ENCODE assay signal across 30 cellular contexts in the genomic region with DNA sequence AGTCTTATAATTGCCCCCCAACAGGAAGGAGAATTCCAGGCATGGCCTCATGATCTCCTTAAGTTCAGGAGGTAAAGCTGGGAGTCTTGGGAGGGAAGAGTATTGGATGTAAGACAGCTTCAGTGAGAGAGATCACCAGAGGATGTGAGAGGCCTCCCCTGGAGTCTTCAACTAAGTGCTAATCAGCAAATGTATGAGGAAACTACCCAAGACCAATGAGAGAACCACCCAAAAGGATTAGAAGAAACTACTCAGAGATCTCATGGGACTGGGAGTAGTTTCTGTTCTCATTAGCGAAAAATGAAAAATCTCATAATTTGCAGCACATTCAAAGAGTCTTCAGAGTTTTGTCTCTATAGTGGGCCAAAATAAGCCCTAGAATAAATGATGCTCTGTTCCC.
"Had no signal": no experiment of that assay in that cellular context is flagged by ENCODE, and none has a peak within 500 bp of the region (broad histone marks: within the 10 kb centered on the region; RNA-seq: fewer than 3 reads in every experiment).

No MANE protein-coding gene starts in this region.

- H3K4me1 Mint-ChIP-seq: immature natural killer cell; mesothelial cell of epicardium; nephron; neural crest cell; stimulated activated naive CD8-positive, alpha-beta T cell treated with anti-CD3 and anti-CD28 coated beads, Interleukin-15, amount 100 ng/mL, for 72 hours had no signal

- H2AFZ ChIP-seq: hepatocyte, parathyroid adenoma had no signal

- H3K4me2 ChIP-seq: hepatocyte, smooth muscle cell had no signal

- H3K9me3 Mint-ChIP-seq: type B pancreatic cell had no signal

- H3K27ac Mint-ChIP-seq: immature natural killer cell; mesothelial cell of epicardium; naive thymus-derived CD8-positive, alpha-beta T cell; nephron; progenitor cell of endocrine pancreas; stimulated activated naive CD8-positive, alpha-beta T cell treated with anti-CD3 and anti-CD28 coated beads, Interleukin-15, amount 100 ng/mL, for 72 hours; type B pancreatic cell had no signal

- H3K9ac ChIP-seq: parathyroid adenoma had no signal

- H3K9me3 ChIP-seq: neutrophil, right lobe of liver, uterus had no signal

- H3K4me3 Mint-ChIP-seq: immature natural killer cell; mesothelial cell of epicardium; nephron; neural crest cell; stimulated activated memory B cell treated with anti-CD40 and anti-IgM and Interleukin-4, amounts not matched to agents 10 μg/mL and 1 μg/mL and 100 μg/mL, for 72 hours; stimulated activated naive CD8-positive, alpha-beta T cell treated with anti-CD3 and anti-CD28 coated beads, Interleukin-15, amount 100 ng/mL, for 72 hours; type B pancreatic cell had no signal

- H3K27me3 Mint-ChIP-seq: type B pancreatic cell had no signal

- DNase-seq: immature natural killer cell; kidney; left colon; left lung; lower lobe of right lung; mammary epithelial cell; mesenchymal stem cell; naive thymus-derived CD8-positive, alpha-beta T cell; occipital lobe; right lobe of liver; stimulated activated CD4-positive, alpha-beta T cell treated with anti-CD3 and anti-CD28 coated beads, Interleukin-1b, Interleukin-23, amount 100 ng/mL, for 48 hours; stimulated activated CD4-positive, alpha-beta T cell treated with anti-CD3 and anti-CD28 coated beads, Interleukin-2, amount 100 ng/mL, for 48 hours; stimulated activated CD4-positive, alpha-beta T cell treated with anti-CD3 and anti-CD28 coated beads, Interleukin-4, amount 100 ng/mL, for 4 hours; stimulated activated CD8-positive, alpha-beta memory T cell treated with anti-CD3 and anti-CD28 coated beads, Interleukin-4, amount 100 ng/mL, for 48 hours; stimulated activated naive CD4-positive, alpha-beta T cell treated with Interleukin-2 at 50 U/mL for 16 hours; stimulated activated naive CD8-positive, alpha-beta T cell treated with anti-CD3 and anti-CD28 coated beads, Interleukin-15, amount 100 ng/mL, for 72 hours; substantia nigra; uterus had no signal

- H3K36me3 Mint-ChIP-seq: type B pancreatic cell had no signal

- H3K36me3 ChIP-seq: lower lobe of right lung, neutrophil, right atrium auricular region, right lobe of liver, uterus had no signal

- H3K79me2 ChIP-seq: hepatocyte, parathyroid adenoma had no signal

- H3K4me1 ChIP-seq: parathyroid adenoma, right atrium auricular region, right lobe of liver, uterus had no signal

- H3K4me3 ChIP-seq: hepatocyte, left lung, lower lobe of right lung, right atrium auricular region, right lobe of liver, smooth muscle cell, tibial nerve, uterus had no signal

- ATAC-seq: left colon; left lung; lower lobe of right lung; naive thymus-derived CD8-positive, alpha-beta T cell; right lobe of liver; stimulated activated memory B cell treated with anti-CD40 and anti-IgM and Interleukin-4, amounts not matched to agents 10 μg/mL and 1 μg/mL and 100 μg/mL, for 72 hours; stimulated activated naive CD8-positive, alpha-beta T cell treated with anti-CD3 and anti-CD28 coated beads, Interleukin-15, amount 100 ng/mL, for 72 hours had no signal

- H3K27ac ChIP-seq: hepatocyte, left lung, lower lobe of right lung, neutrophil, parathyroid adenoma, right atrium auricular region, right lobe of liver, tibial nerve, uterus had no signal

- H3K27me3 ChIP-seq: hepatocyte, left lung, right atrium auricular region, right lobe of liver, tibial nerve, uterus had no signal
